Comparison of ENCODE assay signal across 2 cellular contexts in genomic region chr9:122325124-122325523, GRCh38.
TF ChIP-seq lines count a peak whose summit lies in the region.

No MANE protein-coding gene starts in this region.

TF ChIP-seq in IMR-90, 13 proteins besides CTCF, POLR2A, EP300 and RAD21:
- TF ChIP-seq MAFK (IDR thresholded peaks at IDR 0.05; ENCODE audit: low read depth, low read length): no peak
- TF ChIP-seq USF2 (IDR thresholded peaks at IDR 0.05; ENCODE audit: low read depth, low read length): no peak
- no peak for TF ChIP-seq ELK1 (IDR thresholded peaks at IDR 0.05; ENCODE audit: borderline replicate concordance, low read depth, low read length)
- no peak for TF ChIP-seq CEBPB (IDR thresholded peaks at IDR 0.05; ENCODE audit: low read depth, low read length)
- TF ChIP-seq RFX5 (IDR thresholded peaks at IDR 0.05; ENCODE audit: low read depth, low read length): no peak
- TF ChIP-seq NFE2L2 (IDR thresholded peaks at IDR 0.05; ENCODE audit: low read depth, low read length): no peak

TF ChIP-seq in endothelial cell of umbilical vein, 7 proteins besides CTCF, POLR2A, EP300 and RAD21:
- TF ChIP-seq GATA2 (IDR thresholded peaks at IDR 0.05; ENCODE audit: insufficient read depth, insufficient read length, low read depth, low read length): no peak
- TF ChIP-seq EZH2 (IDR thresholded peaks at IDR 0.05; ENCODE audit: borderline replicate concordance, low read depth, low read length, severe bottlenecking): no peak
- TF ChIP-seq FOS (IDR thresholded peaks at IDR 0.05; ENCODE audit: borderline replicate concordance, insufficient read depth, low read length): no peak
- TF ChIP-seq MYC (IDR thresholded peaks at IDR 0.05; ENCODE audit: low read depth, low read length): no peak
- no peak for TF ChIP-seq MAX (IDR thresholded peaks at IDR 0.05; ENCODE audit: insufficient read depth, insufficient read length)
- no peak for TF ChIP-seq POLR2AphosphoS5 (IDR thresholded peaks at IDR 0.05; ENCODE audit: insufficient read depth, low read depth, low read length)
- TF ChIP-seq JUN (IDR thresholded peaks at IDR 0.05; ENCODE audit: borderline replicate concordance, insufficient read depth, insufficient read length, low read depth): no peak
TF ChIP-seq in endothelial cell of umbilical vein: peak in this region for 0.
